ENCODE assay signal across 18 cellular contexts in the genomic region with DNA sequence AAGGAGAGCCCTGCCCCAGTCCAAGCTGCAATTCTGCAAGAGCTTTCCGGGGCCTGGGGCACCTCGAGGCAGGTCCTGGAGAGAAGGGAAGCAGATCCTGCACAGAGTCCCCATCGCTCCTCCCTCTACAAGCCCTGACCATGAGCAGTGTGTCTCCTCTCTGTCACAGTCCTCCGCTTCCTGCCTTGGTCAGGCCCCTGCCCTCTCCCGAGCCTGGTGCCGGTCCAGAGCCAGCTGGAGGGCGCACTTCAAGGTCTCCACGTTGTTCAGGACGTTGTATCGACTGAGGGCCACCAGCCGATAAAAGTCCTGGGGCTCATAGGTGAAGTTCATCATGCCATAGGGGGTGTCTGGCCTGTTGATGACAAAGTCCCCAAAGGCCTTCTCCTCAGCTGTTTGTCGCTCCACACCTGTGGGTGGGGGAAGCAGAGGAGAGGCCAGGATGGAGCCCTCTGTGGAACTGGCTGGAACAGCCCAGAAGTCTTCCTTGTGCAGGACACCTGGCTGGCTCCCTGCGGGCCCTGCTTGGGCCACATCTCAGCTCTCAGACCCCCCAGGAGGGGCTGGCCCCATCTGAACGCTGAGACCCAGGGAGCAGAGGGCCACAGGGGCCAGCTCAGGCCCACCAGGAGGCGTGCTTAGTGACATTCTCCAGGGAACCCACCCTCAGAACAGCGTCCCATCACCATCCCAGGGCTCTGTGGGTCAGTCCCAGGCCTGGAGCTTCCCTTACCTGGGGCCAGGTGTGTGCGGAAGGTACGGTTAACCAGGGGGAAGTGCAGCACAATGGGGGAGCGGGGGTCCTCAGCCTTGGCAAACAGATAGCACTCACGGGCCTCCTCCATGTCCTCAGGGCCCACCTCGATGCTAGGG. TPM values are rescaled to one million over a fixed set of nuclear protein-coding genes. Genes with fewer than 3 reads are reported as not detected.
DNase-seq lines count a peak whose midpoint lies in the region; ATAC-seq, FAIRE-seq and TF ChIP-seq lines count a peak whose summit lies in the region.
"Had no signal": no experiment of that assay in that cellular context is flagged by ENCODE, and none has a peak within 500 bp of the region (broad histone marks: within the 10 kb centered on the region; RNA-seq: fewer than 3 reads in every experiment).

No MANE protein-coding gene starts in this region.

- no peak overlapping the region for H4K91ac ChIP-seq in H1 (replicated peaks; ENCODE audit: insufficient read length, low read length)

- H3K9me3 ChIP-seq in heart right ventricle, result no peaks in the 10 kb centered on the region
- H3K9me3 ChIP-seq in H1 (ENCODE audit: insufficient read depth in 2 of 2, low read depth in 1 of 2, low read length in 1 of 2), result peaks cover 4 to 8% of the 10 kb centered on the region in 2 experiments; a peak in 1 of 4 replicates
- no peaks in the 10 kb centered on the region for H3K9me3 ChIP-seq in osteoblast (ENCODE audit: low read depth, low read length)
- H3K9me3 ChIP-seq: BLaER1, SJCRH30 had no signal

- H3K27ac ChIP-seq in heart right ventricle (no peak overlapping the region), H1 (ENCODE audit: low read depth, low read length) (no peak overlapping the region), osteoblast (ENCODE audit: low read depth, low read length) (no peak overlapping the region), foreskin keratinocyte (no peak overlapping the region)
- H3K27ac ChIP-seq: BLaER1, RWPE1, SJCRH30 had no signal

- FAIRE-seq in H1 (lab: Jason Lieb, UNC), result no peak
- FAIRE-seq: GM12878, K562 had no signal

- no peak overlapping the region for H4K5ac ChIP-seq in H1 (ENCODE audit: insufficient read length, low read depth, low read length)

- no peak overlapping the region for H2AFZ ChIP-seq in H1 (ENCODE audit: low read length)
- no peak overlapping the region for H2AFZ ChIP-seq in osteoblast (ENCODE audit: low read length)

- intact Hi-C loops in cardiac septum (cut with DNase I) (no loop called here), heart right ventricle (cut with DNase I) (loop anchor here in 1 of 10 donors (5.0 kb wide), 1 partner anchor 150 kb away; no protein-coding TSS in a partner anchor)

- TF ChIP-seq POLR2A in H1 (IDR thresholded peaks at IDR 0.05; ENCODE audit: control extremely low read depth in 1 of 2, low read depth in 2 of 2, low read length in 2 of 2), result no peak

- TF ChIP-seq RAD21 in H1 (IDR thresholded peaks at IDR 0.05 in 1 of 2, conservative IDR thresholded peaks at IDR 0.05 in 1 of 2; ENCODE audit: low read depth in 2 of 2, low read length in 2 of 2), result no peak

- H2BK12ac ChIP-seq in H1 (ENCODE audit: low read depth, low read length), result no peak overlapping the region

- H3K23ac ChIP-seq in H1 (ENCODE audit: insufficient read length), result no peak overlapping the region

- ATAC-seq in heart right ventricle (no peak), GM19328 (IDR thresholded peaks at IDR 0.05; ENCODE audit: unreplicated experiment) (no peak), foreskin keratinocyte (no peak)
- ATAC-seq: GM12878, K562 had no signal

- H3K4me3 ChIP-seq in heart right ventricle (no peak overlapping the region), H1 (ENCODE audit: extremely low read depth in 1 of 4, insufficient read depth in 2 of 4, low read depth in 3 of 4, low read length in 4 of 4) (no peak overlapping the region), osteoblast (ENCODE audit: insufficient read depth, low read length) (no peak overlapping the region)
- H3K4me3 ChIP-seq: BLaER1, GM12878, K562, SJCRH30 had no signal

- H3K4ac ChIP-seq in H1 (replicated peaks; ENCODE audit: insufficient read length, low read depth, low read length), result no peak overlapping the region

- H4K8ac ChIP-seq in H1 (ENCODE audit: extremely low read depth, insufficient read depth, low read length), result peak overlapping the region; percentile 57; the same call in 1 of the 2 replicates

- H3K27me3 ChIP-seq in heart right ventricle (peaks cover 0 to 8% (median 0%) of the 10 kb centered on the region in 7 donors), H1 (replicated peaks in 1 of 4; ENCODE audit: control insufficient read depth in 3 of 4, extremely low read depth in 1 of 4, insufficient read depth in 3 of 4, low read length in 3 of 4) (no peaks in the 10 kb centered on the region), osteoblast (ENCODE audit: insufficient read depth, low read length) (peaks cover 28% of the 10 kb centered on the region), foreskin keratinocyte (peaks cover 19% of the 10 kb centered on the region)
- H3K27me3 ChIP-seq: BLaER1, SJCRH30 had no signal

- no peaks in the 10 kb centered on the region for H3K79me1 ChIP-seq in H1 (ENCODE audit: low read depth, low read length)

- CTCF ChIA-PET in H1 (lab: Charles Lee; ENCODE audit: partially characterized antibody), result interaction anchor here (1.0 to 22.6 kb wide), 12 partner anchors 5 to 243 kb away, joined by 3 to 416 read pairs (median 6); partner anchors contain the start of gene PLA2G4F

- no peak overlapping the region for H2AK5ac ChIP-seq in H1 (ENCODE audit: low read depth, low read length)

- no peak overlapping the region for H3K14ac ChIP-seq in H1 (ENCODE audit: insufficient read length)

- H4K20me1 ChIP-seq in H1 (replicated peaks in 1 of 2; ENCODE audit: control insufficient read depth in 1 of 2, insufficient read depth in 2 of 2, low read length in 2 of 2) (no peaks in the 10 kb centered on the region), osteoblast (ENCODE audit: insufficient read depth, low read length) (no peaks in the 10 kb centered on the region)
- H4K20me1 ChIP-seq: BLaER1 had no signal

- H2BK20ac ChIP-seq in H1 (ENCODE audit: low read length), result no peak overlapping the region

- no peak overlapping the region for H3K9ac ChIP-seq in H1 (replicated peaks in 1 of 4; ENCODE audit: extremely low read depth in 1 of 4, low read depth in 3 of 4, low read length in 3 of 4)
- H3K9ac ChIP-seq: BLaER1 had no signal

- H3K79me2 ChIP-seq in H1 (ENCODE audit: control insufficient read depth in 1 of 2, insufficient read depth in 2 of 2, low read length in 2 of 2) (no peaks in the 10 kb centered on the region), osteoblast (ENCODE audit: insufficient read depth, low read length) (no peaks in the 10 kb centered on the region)

- H3K18ac ChIP-seq in H1 (ENCODE audit: extremely low read depth, low read length), result no peak overlapping the region

- no peaks in the 10 kb centered on the region for H3K36me3 ChIP-seq in heart right ventricle
- no peaks in the 10 kb centered on the region for H3K36me3 ChIP-seq in H1 (ENCODE audit: control insufficient read depth in 2 of 4, insufficient read depth in 4 of 4, low read length in 3 of 4)
- H3K36me3 ChIP-seq in osteoblast (ENCODE audit: insufficient read depth, low read length), result no peaks in the 10 kb centered on the region
- H3K36me3 ChIP-seq: BLaER1, SJCRH30 had no signal

- DNase-seq in cardiac septum (ENCODE audit: low spot score) (peak; percentile 64), heart right ventricle (no peak), H1 (ENCODE audit: low read depth in 1 of 2, low spot score in 2 of 2) (no peak), osteoblast (ENCODE audit: insufficient read length, low spot score, missing footprints) (peak; percentile 47), foreskin keratinocyte (no peak), NCI-H748 treated with DMSO at 0.1 percent for 48 hours (lab: John Stamatoyannopoulos, UW) (no peak)
- DNase-seq: CD4-positive, alpha-beta memory T cell; HFFc6; NCI-H1092 treated with DMSO at 0.1 percent for 48 hours; NCI-H510A treated with DMSO at 0.1 percent for 48 hours; SJCRH30 had no signal

- H3K4me2 ChIP-seq in H1 (ENCODE audit: insufficient read depth in 1 of 2, low read depth in 2 of 2, low read length in 2 of 2), result no peak overlapping the region
- no peak overlapping the region for H3K4me2 ChIP-seq in osteoblast (ENCODE audit: insufficient read depth, low read length)
- H3K4me2 ChIP-seq: BLaER1 had no signal

- H2BK120ac ChIP-seq in H1 (replicated peaks; ENCODE audit: low read depth, low read length), result no peak overlapping the region

- no peak overlapping the region for H3K56ac ChIP-seq in H1 (replicated peaks; ENCODE audit: insufficient read length, low read depth, low read length)

- H3K23me2 ChIP-seq in H1 (ENCODE audit: low read depth, low read length), result no peaks in the 10 kb centered on the region

- H3K4me1 ChIP-seq in heart right ventricle, result peaks cover 0 to 4% (median 0%) of the 10 kb centered on the region in 9 donors
- H3K4me1 ChIP-seq in H1 (replicated peaks in 1 of 4; ENCODE audit: control insufficient read depth in 3 of 4, insufficient read depth in 4 of 4, low read length in 3 of 4), result no peaks in the 10 kb centered on the region; a peak in 1 of 7 replicates
- no peaks in the 10 kb centered on the region for H3K4me1 ChIP-seq in osteoblast (ENCODE audit: insufficient read depth, low read length)
- H3K4me1 ChIP-seq in foreskin keratinocyte, result no peaks in the 10 kb centered on the region
- H3K4me1 ChIP-seq: BLaER1, SJCRH30 had no signal

- no peak overlapping the region for H2BK5ac ChIP-seq in H1 (ENCODE audit: low read depth, low read length)

- no peak overlapping the region for H2BK15ac ChIP-seq in H1 (ENCODE audit: low read length)

- 85 to 87% methylated on average over 21 of the region's 21 CpGs for WGBS in heart right ventricle, 2 donors
- WGBS in H1 (ENCODE audit: extremely low coverage in 1 of 2, insufficient coverage in 1 of 2, insufficient read length in 1 of 2, insufficient replicate concordance in 2 of 2, low coverage in 1 of 2, low lambda C conversion rate in 2 of 2, missing lambda C conversion rate in 1 of 2), 2 experiments, result 81% methylated on average over 19 of the region's 21 CpGs; no CpG with 5 or more reads in 1 of the 2 experiments

- POLR2A ChIA-PET in H1 (lab: Charles Lee; ENCODE audit: partially characterized antibody), result no interaction called here

- no peak for TF ChIP-seq EP300 in H1 (IDR thresholded peaks at IDR 0.05; ENCODE audit: borderline replicate concordance in 1 of 2, low read depth in 2 of 2, low read length in 2 of 2)

- TF ChIP-seq CTCF in heart right ventricle (IDR thresholded peaks at IDR 0.05) (no peak), H1 (IDR thresholded peaks at IDR 0.05; ENCODE audit: control extremely low read depth in 1 of 3, insufficient read depth in 1 of 3, low read depth in 1 of 3, low read length in 3 of 3) (no peak), osteoblast (IDR thresholded peaks at IDR 0.05; ENCODE audit: extremely low read depth, low read depth, low read length) (no peak), foreskin keratinocyte (conservative IDR thresholded peaks at IDR 0.05) (no peak)

RNA-seq across cellular contexts. Expression of gene PLA2G4F, which starts 14.4 kb away (rescaled TPM):
- total RNA-seq in cardiac septum (0.48 TPM), heart right ventricle (10 to 100 TPM in 1 of 10 donors, 1 to 10 TPM in 7, under 1 TPM in 2; 0.38 to 13.8 (median 1.7) TPM), osteoblast (not detected in 2 replicates), foreskin keratinocyte (0.92 and 1.2 TPM in 2 replicates)
- polyA plus RNA-seq in heart right ventricle (1 to 10 TPM in 1 of 2 donors, under 1 TPM in 1; 0.03 to 5.5 TPM), H1 (2011; rRNA removed) (not detected in 2 replicates), foreskin keratinocyte (0.91 and 1.2 TPM in 2 replicates)
- not detected in 2 replicates for total RNA-seq in H1 (2021; fragmentation: NEBNext Ultra II Directional; extraction: Animal tissue kit (Norgen Biotek cat#: 25700))
- polyA plus RNA-seq in H1 (2011; cell fraction: cytosol; rRNA removed), result not detected
- not detected for polyA plus RNA-seq in H1 (2011; cell fraction: nucleus; rRNA removed)
- not detected in 4 replicates for polyA plus RNA-seq in H1 (2012, experiment 1 of 2)
- polyA plus RNA-seq in H1 (2012, experiment 2 of 2), result not detected
- polyA plus RNA-seq in H1 (2013, experiment 1 of 2), result not detected
- 0.04 TPM for polyA plus RNA-seq in H1 (2013, experiment 2 of 2)
- not detected in 2 replicates for polyA minus RNA-seq in H1 (2011; rRNA and poly(A)+ RNA removed)
- polyA minus RNA-seq in H1 (2011; cell fraction: cytosol; rRNA and poly(A)+ RNA removed), result not detected
- polyA minus RNA-seq in H1 (2011; cell fraction: nucleus; rRNA and poly(A)+ RNA removed), result not detected
- total RNA-seq: A673; CD4-positive, alpha-beta memory T cell; GM12878; H4; HFFc6; SJCRH30 had no signal
- polyA plus RNA-seq: CD4-positive, alpha-beta memory T cell; GM12878; K562 had no signal

RNA-seq across cellular contexts. Expression of gene PLA2G4D, which starts 47.7 kb away (rescaled TPM):
- total RNA-seq in cardiac septum (not detected), heart right ventricle (not detected), osteoblast (not detected in 2 replicates), foreskin keratinocyte (0.07 and 0.14 TPM in 2 replicates)
- polyA plus RNA-seq in heart right ventricle (not detected), H1 (2011; rRNA removed) (0.18 and 0.20 TPM in 2 replicates), foreskin keratinocyte (0.08 and 0.09 TPM in 2 replicates)
- 0.07 and 0.33 TPM in 2 replicates for total RNA-seq in H1 (2021; fragmentation: NEBNext Ultra II Directional; extraction: Animal tissue kit (Norgen Biotek cat#: 25700))
- 0.14 TPM for polyA plus RNA-seq in H1 (2011; cell fraction: cytosol; rRNA removed)
- 0.67 TPM for polyA plus RNA-seq in H1 (2011; cell fraction: nucleus; rRNA removed)
- 0.06 to 0.13 TPM (median 0.09 TPM) in 3 of 4 replicates, not detected in the other for polyA plus RNA-seq in H1 (2012, experiment 1 of 2)
- polyA plus RNA-seq in H1 (2012, experiment 2 of 2), result 0.09 TPM
- polyA plus RNA-seq in H1 (2013, experiment 1 of 2), result 0.10 TPM
- polyA plus RNA-seq in H1 (2013, experiment 2 of 2), result 0.06 TPM
- 0.22 TPM in 1 of 2 replicates, not detected in the other for polyA minus RNA-seq in H1 (2011; rRNA and poly(A)+ RNA removed)
- not detected for polyA minus RNA-seq in H1 (2011; cell fraction: cytosol; rRNA and poly(A)+ RNA removed)
- 0.30 TPM for polyA minus RNA-seq in H1 (2011; cell fraction: nucleus; rRNA and poly(A)+ RNA removed)
- total RNA-seq: A673; CD4-positive, alpha-beta memory T cell; GM12878; H4; HFFc6; SJCRH30 had no signal
- polyA plus RNA-seq: CD4-positive, alpha-beta memory T cell; K562 had no signal

Comparison
In these comparisons a context has a peak if more than half of its experiments do, and no peak if none do; other contexts are left out.
1. DNase-seq: peak in cardiac septum (single experiment) and osteoblast (single experiment); none in heart right ventricle (0 of 2), H1 (0 of 2), foreskin keratinocyte (0 of 2) and NCI-H748 treated with DMSO at 0.1 percent for 48 hours (single experiment).